ENCODE assay signal across 14 cellular contexts in the genomic region with DNA sequence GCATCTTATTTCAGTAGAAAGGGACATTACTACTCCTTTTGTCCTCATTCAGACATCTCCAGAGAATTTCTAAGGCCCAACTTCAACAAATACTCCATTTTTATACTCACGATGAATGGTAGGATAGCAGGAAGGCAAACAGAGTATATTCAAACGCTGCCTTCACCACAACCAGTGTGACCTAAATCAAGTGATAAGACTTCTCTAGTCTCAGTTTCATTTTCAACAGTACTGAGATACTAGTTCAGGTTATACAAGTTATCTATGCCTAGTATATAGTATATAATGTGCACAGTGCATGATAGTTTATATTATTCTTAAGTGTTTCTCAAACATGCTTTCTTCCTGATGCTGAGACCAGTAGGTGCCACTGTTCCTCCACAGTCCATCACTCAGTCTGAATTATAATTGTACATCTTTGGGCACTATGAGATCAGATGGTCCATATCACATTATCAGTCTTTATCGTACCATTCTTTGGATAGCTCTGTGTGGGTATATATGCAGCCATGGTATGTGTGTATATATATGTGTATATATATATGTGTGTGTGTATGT.
DNase-seq lines count a peak whose midpoint lies in the region; ATAC-seq, FAIRE-seq and TF ChIP-seq lines count a peak whose summit lies in the region.
"Had no signal": no experiment of that assay in that cellular context is flagged by ENCODE, and none has a peak within 500 bp of the region (broad histone marks: within the 10 kb centered on the region; RNA-seq: fewer than 3 reads in every experiment).

No MANE protein-coding gene starts in this region.

- H3K27ac ChIP-seq in AG04450 (ENCODE audit: low read depth, low read length) (no peak overlapping the region), HEK293 (ENCODE audit: extremely low read depth, low read depth, low read length) (no peak overlapping the region), small intestine (ENCODE audit: low read depth in 1 of 2, low read length in 1 of 2) (no peak overlapping the region)

- H3K27me3 ChIP-seq in AG04450 (ENCODE audit: control insufficient read depth, insufficient read depth, low read length), result no peaks in the 10 kb centered on the region
- no peaks in the 10 kb centered on the region for H3K27me3 ChIP-seq in small intestine (ENCODE audit: control insufficient read depth in 2 of 2, insufficient read depth in 2 of 2, low read length in 2 of 2)

- CTCF ChIA-PET in AG04450 (lab: Charles Lee) (interaction anchor here (1.5 kb wide), 1 partner anchor 25 kb away, joined by 5 read pairs; no protein-coding TSS in a partner anchor), HEK293 (lab: Yijun Ruan, JAX) (interaction anchor here (0.7 to 1.3 kb wide), 2 partner anchors 54 to 263 kb away, joined by 3 to 4 read pairs; no protein-coding TSS in a partner anchor)

- no peak overlapping the region for H3K4me3 ChIP-seq in AG04450 (ENCODE audit: low read depth, low read length)
- no peak overlapping the region for H3K4me3 ChIP-seq in HEK293 (ENCODE audit: low read depth, low read length)
- no peak overlapping the region for H3K4me3 ChIP-seq in fibroblast of pulmonary artery (replicated peaks; ENCODE audit: low read depth, low read length)
- no peak overlapping the region for H3K4me3 ChIP-seq in small intestine (ENCODE audit: low read depth in 1 of 2, low read length in 2 of 2)

- TF ChIP-seq CTCF in AG04450 (IDR thresholded peaks at IDR 0.05; ENCODE audit: low read depth, low read length) (peak; percentile 16; the same call in 1 of the 2 replicates), HEK293 (tag by site-specific recombination; IDR thresholded peaks at IDR 0.05) (peak; percentile 23; the same call in 1 of the 2 replicates), fibroblast of pulmonary artery (IDR thresholded peaks at IDR 0.05; ENCODE audit: low read length, missing control alignments) (peak; percentile 7)

- FAIRE-seq in small intestine (lab: Jason Lieb, UNC), result no peak

- ATAC-seq in GM21526 (IDR thresholded peaks at IDR 0.05; ENCODE audit: low FRiP score, unreplicated experiment), result no peak
- ATAC-seq in HG02852 (IDR thresholded peaks at IDR 0.05; ENCODE audit: unreplicated experiment), result no peak
- ATAC-seq: naive thymus-derived CD4-positive, alpha-beta T cell; T-cell had no signal

- no peaks in the 10 kb centered on the region for H3K9me3 ChIP-seq in AG04450 (ENCODE audit: control insufficient read depth, insufficient read depth, low read length)
- no peaks in the 10 kb centered on the region for H3K9me3 ChIP-seq in HEK293 (ENCODE audit: control insufficient read depth, insufficient read depth, low read depth, low read length)
- no peaks in the 10 kb centered on the region for H3K9me3 ChIP-seq in small intestine (ENCODE audit: control insufficient read depth, low read depth)

- H3K4me1 ChIP-seq in HEK293 (ENCODE audit: control insufficient read depth, insufficient read depth, low read length) (no peaks in the 10 kb centered on the region), small intestine (ENCODE audit: control insufficient read depth in 2 of 2, insufficient read depth in 1 of 2, low read depth in 1 of 2, low read length in 1 of 2) (no peaks in the 10 kb centered on the region)

- 52 to 70% (median 54%) methylated on average over 3 of the region's 3 CpGs for WGBS in small intestine, 3 donors

- no peaks in the 10 kb centered on the region for H3K36me3 ChIP-seq in HEK293 (ENCODE audit: control insufficient read depth in 2 of 2, insufficient read depth in 1 of 2, low read length in 2 of 2)
- H3K36me3 ChIP-seq in small intestine (ENCODE audit: control insufficient read depth in 2 of 2, insufficient read depth in 2 of 2, low read length in 2 of 2), result no peaks in the 10 kb centered on the region

- DNase-seq in AG04450 (ENCODE audit: low read depth, low spot score) (no peak), OCI-M1 (lab: John Stamatoyannopoulos, UW) (peak; percentile 31), fibroblast of pulmonary artery (ENCODE audit: low read depth) (no peak), small intestine (no peak), anterior cingulate cortex (lab: John Stamatoyannopoulos, UW) (no peak)
- DNase-seq: activated CD4-positive, alpha-beta memory T cell treated with anti-CD3 and anti-CD28 coated beads, Interleukin-2, amount 10 ng/mL, durations not matched to agents 7 days and 5 days; activated naive CD8-positive, alpha-beta T cell treated with anti-CD3 and anti-CD28 coated beads for 36 hours; effector memory CD4-positive, alpha-beta T cell; GDM1; naive thymus-derived CD4-positive, alpha-beta T cell; T-cell had no signal

- POLR2A ChIA-PET in AG04450 (lab: Yijun Ruan, JAX) (no interaction called here), HEK293 (lab: Yijun Ruan, JAX) (no interaction called here)

TF ChIP-seq in HEK293, 187 proteins besides CTCF, POLR2A, EP300 and RAD21:
- TF ChIP-seq ZNF654 (tag by site-specific recombination; IDR thresholded peaks at IDR 0.05; ENCODE audit: low read depth) (0 out of 2 replicates have a peak, but pooled peaks have one; percentile 3), ZFP37 (tag by site-specific recombination; IDR thresholded peaks at IDR 0.05) (no peak), ZNF670 (tag by site-specific recombination; IDR thresholded peaks at IDR 0.05; ENCODE audit: low read depth) (no peak)
